8 cellular contexts compared by ENCODE assay signal in genomic region chr1:201559679-201560162, GRCh38. TPM values are rescaled to one million over a fixed set of nuclear protein-coding genes. Genes with fewer than 3 reads are reported as not detected.
DNase-seq lines count a peak whose midpoint lies in the region; ATAC-seq and TF ChIP-seq lines count a peak whose summit lies in the region.

No MANE protein-coding gene starts in this region.

- DNase-seq in D341Med (ENCODE audit: low spot score) (peak; percentile 95), NCI-H128 (lab: John Stamatoyannopoulos, UW; ENCODE audit: unreplicated experiment) (peak; percentile 63), T-cell (peak; percentile 30 to 68 (median 54)), adrenal gland (peak; percentile 70 to 90 (median 79)), right atrium auricular region (ENCODE audit: low spot score) (peak; percentile 86), sigmoid colon (peak; percentile 93)

- TF ChIP-seq POLR2A in adrenal gland (IDR thresholded peaks at IDR 0.05) (peak in 1 of 2 donors; percentile 17), sigmoid colon (IDR thresholded peaks at IDR 0.05) (no peak)

- H3K27ac ChIP-seq in adrenal gland: no peak overlapping the region
- no peak overlapping the region for H3K27ac ChIP-seq in right atrium auricular region
- peak overlapping the region in 2 of 4 donors; percentile 11 to 41 for H3K27ac ChIP-seq in sigmoid colon

- intact Hi-C loops in adrenal gland (cut with DNase I): loop anchor here (2.0 to 5.0 kb wide), 3 partner anchors 145 to 233 kb away; no protein-coding TSS in a partner anchor
- intact Hi-C loops in sigmoid colon (cut with DNase I): loop anchor here (1.0 to 2.0 kb wide), 4 partner anchors 29 to 234 kb away; no protein-coding TSS in a partner anchor

- TF ChIP-seq CTCF in adrenal gland (IDR thresholded peaks at IDR 0.05) (peak; percentile 92 to 98 (median 97)), right atrium auricular region (IDR thresholded peaks at IDR 0.05) (peak; percentile 82 to 93), sigmoid colon (IDR thresholded peaks at IDR 0.05) (peak; percentile 95 to 99 (median 98))

- no peaks in the 10 kb centered on the region for H3K9me3 ChIP-seq in adrenal gland (replicated peaks in 1 of 3)
- H3K9me3 ChIP-seq in right atrium auricular region: no peaks in the 10 kb centered on the region
- H3K9me3 ChIP-seq in sigmoid colon: no peaks in the 10 kb centered on the region

- CTCF ChIA-PET in T-cell (lab: Charles Lee): interaction anchor here (0.9 to 3.5 kb wide), 5 partner anchors 12 to 237 kb away, joined by 3 to 15 read pairs (median 3); no protein-coding TSS in a partner anchor

- POLR2A ChIA-PET in T-cell (lab: Charles Lee): no interaction called here

- ATAC-seq in GM21825 (IDR thresholded peaks at IDR 0.05; ENCODE audit: unreplicated experiment) (peak; percentile 65), T-cell (replicated peaks in 1 of 4) (peak; percentile 85 to 95 (median 88)), GM21576 (IDR thresholded peaks at IDR 0.05; ENCODE audit: unreplicated experiment) (no peak)

- H3K27me3 ChIP-seq in adrenal gland (no peaks in the 10 kb centered on the region), right atrium auricular region (no peaks in the 10 kb centered on the region), sigmoid colon (no peaks in the 10 kb centered on the region)

- H3K9me3 Mint-ChIP-seq in T-cell: no peaks in the 10 kb centered on the region

- peaks cover 0 to 3% of the 10 kb centered on the region in 2 donors for H3K27me3 Mint-ChIP-seq in T-cell

- no peaks in the 10 kb centered on the region for H3K36me3 Mint-ChIP-seq in T-cell

- H3K4me3 Mint-ChIP-seq in T-cell: no peak overlapping the region

- H3K4me3 ChIP-seq in adrenal gland: no peak overlapping the region
- H3K4me3 ChIP-seq in right atrium auricular region: no peak overlapping the region
- H3K4me3 ChIP-seq in sigmoid colon: no peak overlapping the region

- no peak overlapping the region for H3K27ac Mint-ChIP-seq in T-cell

- 6 to 13% (median 11%) methylated on average over 5 to 13 of the region's 13 CpGs for WGBS in adrenal gland, 4 donors
- 14 to 18% methylated on average over 13 of the region's 13 CpGs for WGBS in sigmoid colon, 2 donors

- peaks cover 0 to 4% of the 10 kb centered on the region in 2 donors for H3K4me1 ChIP-seq in adrenal gland (replicated peaks in 1 of 2)
- peaks cover 0 to 64% of the 10 kb centered on the region in 2 donors for H3K4me1 ChIP-seq in right atrium auricular region
- H3K4me1 ChIP-seq in sigmoid colon: peaks cover 0 to 80% (median 60%) of the 10 kb centered on the region in 4 donors

- no peak for TF ChIP-seq EP300 in sigmoid colon (IDR thresholded peaks at IDR 0.05)

- H3K4me1 Mint-ChIP-seq in T-cell: peaks cover 2 to 7% (median 4%) of the 10 kb centered on the region in 3 donors

- H3K36me3 ChIP-seq in adrenal gland (replicated peaks in 1 of 2) (no peaks in the 10 kb centered on the region), right atrium auricular region (no peaks in the 10 kb centered on the region), sigmoid colon (no peaks in the 10 kb centered on the region)

RNA-seq across cellular contexts. Expression of gene NAV1, which starts 20.8 kb away (rescaled TPM):
- total RNA-seq in T-cell (1 to 10 TPM; 2.8 to 6.9 (median 4.7) TPM), adrenal gland (10 to 100 TPM; 12.4 to 21.9 (median 17.1) TPM), right atrium auricular region (10 to 100 TPM; 16.3 to 32.1 TPM), sigmoid colon (10 to 100 TPM; 17.1 to 44.9 (median 20.9) TPM)
- polyA plus RNA-seq in adrenal gland (10 to 100 TPM in 1 of 3 donors, 1 to 10 TPM in 2; 3.0 to 11.3 (median 4.4) TPM), sigmoid colon (1 to 10 TPM; 1.8 to 8.2 (median 3.0) TPM)

RNA-seq across cellular contexts. Expression of gene CSRP1, which starts 52.8 kb away (rescaled TPM):
- total RNA-seq in T-cell: 10 to 100 TPM; 35.0 to 47.2 (median 36.8) TPM
- total RNA-seq in adrenal gland: 100 to 1,000 TPM in 5 of 8 donors, 10 to 100 TPM in 3; 67.6 to 470 (median 200) TPM
- 100 to 1,000 TPM in 2 of 3 donors, 10 to 100 TPM in 1; 85.6 to 159 (median 156) TPM for polyA plus RNA-seq in adrenal gland
- total RNA-seq in right atrium auricular region: 100 to 1,000 TPM; 138 to 719 TPM
- 1,000 to 10,000 TPM; 4,737 to 8,467 (median 6,048) TPM for total RNA-seq in sigmoid colon
- 100 to 1,000 TPM; 189 to 296 (median 264) TPM for polyA plus RNA-seq in sigmoid colon

Comparison
In these comparisons a context has a peak if more than half of its experiments do, and no peak if none do; other contexts are left out.
1. RNA of gene CSRP1, which starts 52.8 kb away (total RNA-seq): 4,737 to 8,467 TPM in sigmoid colon; 138 to 719 TPM in right atrium auricular region, 67.6 to 470 TPM in adrenal gland and 35.0 to 47.2 TPM in T-cell; every median in the first group is over 4 times any median in the second.
2. Peak in every context shown above with its lines, with median percentiles within 50 percentile points of each other: DNase-seq and CTCF ChIP-seq.